In genomic region chr3:63977893-63978292, GRCh38 we compare ENCODE assay signal across 1 cellular context.
TF ChIP-seq lines count a peak whose summit lies in the region.

No MANE protein-coding gene starts in this region.

TF ChIP-seq in GM12878, 131 proteins besides CTCF, POLR2A, EP300 and RAD21 (continued from another document):
- TF ChIP-seq ZBTB11 (CRISPR knock-in tag; IDR thresholded peaks at IDR 0.05) (no peak), ATF3 (IDR thresholded peaks at IDR 0.05; ENCODE audit: borderline replicate concordance, extremely low read depth, low read depth, low read length) (no peak), MEF2B (IDR thresholded peaks at IDR 0.05; ENCODE audit: partially characterized antibody, poor library complexity, severe bottlenecking) (no peak), STAT3 (IDR thresholded peaks at IDR 0.05; ENCODE audit: low read depth, low read length) (no peak), MXI1 (IDR thresholded peaks at IDR 0.05; ENCODE audit: low read depth, low read length) (no peak), SP1 (IDR thresholded peaks at IDR 0.05; ENCODE audit: low read depth, low read length) (no peak)
